8 cellular contexts compared by ENCODE assay signal in genomic region chr7:30564243-30564892, GRCh38. TPM values are rescaled to one million over a fixed set of nuclear protein-coding genes. Genes with fewer than 3 reads are reported as not detected.
DNase-seq lines count a peak whose midpoint lies in the region; ATAC-seq and TF ChIP-seq lines count a peak whose summit lies in the region.

No MANE protein-coding gene starts in this region.

- H3K4me3 ChIP-seq in right cardiac atrium (ENCODE audit: low read length) (no peak overlapping the region), sigmoid colon (no peak overlapping the region)

- 41% methylated on average over 7 of the region's 7 CpGs for WGBS in right cardiac atrium
- 46 to 50% methylated on average over 7 of the region's 7 CpGs for WGBS in sigmoid colon, 2 donors

- TF ChIP-seq EP300 in sigmoid colon (IDR thresholded peaks at IDR 0.05): no peak

- peaks cover 6% of the 10 kb centered on the region for H3K4me1 ChIP-seq in right cardiac atrium (ENCODE audit: control insufficient read depth, insufficient read depth, low read length)
- no peaks in the 10 kb centered on the region for H3K4me1 ChIP-seq in sigmoid colon

- H3K27me3 ChIP-seq in right cardiac atrium (ENCODE audit: control insufficient read depth, insufficient read depth) (no peaks in the 10 kb centered on the region), sigmoid colon (no peaks in the 10 kb centered on the region)

- no peak overlapping the region for H3K27ac ChIP-seq in right cardiac atrium (ENCODE audit: low read length)
- no peak overlapping the region for H3K27ac ChIP-seq in sigmoid colon

- peak; percentile 86 for ATAC-seq in GM18498 (IDR thresholded peaks at IDR 0.05; ENCODE audit: unreplicated experiment)
- ATAC-seq in HG02884 (IDR thresholded peaks at IDR 0.05; ENCODE audit: unreplicated experiment): peak; percentile 85
- peak; percentile 91 to 93 for ATAC-seq in right cardiac atrium
- ATAC-seq in GM19328 (IDR thresholded peaks at IDR 0.05; ENCODE audit: unreplicated experiment): no peak

- TF ChIP-seq CTCF in sigmoid colon (IDR thresholded peaks at IDR 0.05): peak; percentile 67 to 80 (median 76)

- intact Hi-C loops in right cardiac atrium (cut with DNase I): loop anchor here in 3 of 4 donors (10.0 kb wide), 3 partner anchors 60 to 400 kb away; partner anchors contain the start of gene GGCT (in 2 of the 3)
- intact Hi-C loops in sigmoid colon (cut with DNase I): loop anchor here (2.0 to 5.0 kb wide), 2 partner anchors 52 to 290 kb away; no protein-coding TSS in a partner anchor

- H3K9me3 ChIP-seq in right cardiac atrium (ENCODE audit: control insufficient read depth, low read length): no peaks in the 10 kb centered on the region
- no peaks in the 10 kb centered on the region for H3K9me3 ChIP-seq in sigmoid colon

- DNase-seq in NCI-H187 (lab: John Stamatoyannopoulos, UW) (peak; percentile 37 to 62), T-helper 2 cell (peak; percentile 33 to 77 (median 64)), anterior cingulate cortex (lab: John Stamatoyannopoulos, UW) (peak; percentile 5 to 90 (median 77)), right cardiac atrium (peak; percentile 81 to 89 (median 83)), sigmoid colon (peak; percentile 89)

- H3K36me3 ChIP-seq in sigmoid colon: peaks cover 0 to 60% (median 10%) of the 10 kb centered on the region in 4 donors

- no peak for TF ChIP-seq POLR2A in sigmoid colon (IDR thresholded peaks at IDR 0.05)

RNA-seq across cellular contexts. Expression of gene GARS1, which starts 30.3 kb away (rescaled TPM):
- total RNA-seq in right cardiac atrium (10 to 100 TPM; 35.8 to 48.8 (median 40.5) TPM), sigmoid colon (10 to 100 TPM; 38.3 to 50.1 (median 45.2) TPM)
- polyA plus RNA-seq in right cardiac atrium (38.3 TPM), sigmoid colon (100 to 1,000 TPM in 1 of 3 donors, 10 to 100 TPM in 2; 55.5 to 109 (median 90.1) TPM)

RNA-seq across cellular contexts. Expression of gene GGCT, which starts 59.7 kb away (rescaled TPM):
- 10 to 100 TPM; 21.2 to 25.1 (median 22.2) TPM for total RNA-seq in right cardiac atrium
- 41.0 TPM for polyA plus RNA-seq in right cardiac atrium
- total RNA-seq in sigmoid colon: 10 to 100 TPM; 18.8 to 40.9 (median 24.1) TPM
- 10 to 100 TPM; 64.9 to 97.3 (median 87.3) TPM for polyA plus RNA-seq in sigmoid colon
